ENCODE assay signal across 9 cellular contexts in the genomic region with DNA sequence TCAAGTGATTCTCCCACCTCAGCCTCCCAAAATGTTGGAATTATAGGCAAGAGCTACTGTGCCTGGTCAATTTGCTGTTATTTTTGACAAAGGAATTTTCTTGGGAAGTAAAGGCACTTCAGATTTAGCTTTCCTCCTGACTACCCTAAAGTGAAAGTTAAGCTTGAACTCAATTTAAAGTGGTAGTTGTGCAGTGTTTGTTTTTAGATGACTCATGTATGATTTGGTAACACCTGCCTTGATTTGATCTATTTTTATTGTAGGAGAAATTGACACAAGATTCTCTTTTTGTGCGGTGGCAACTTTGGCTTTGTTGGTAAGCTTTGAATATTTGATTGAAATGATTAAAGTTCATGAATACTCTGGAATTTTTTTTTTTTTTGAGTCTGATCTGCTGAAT. TPM values are rescaled to one million over a fixed set of nuclear protein-coding genes. Genes with fewer than 3 reads are reported as not detected.
DNase-seq lines count a peak whose midpoint lies in the region; ATAC-seq and TF ChIP-seq lines count a peak whose summit lies in the region.
"Had no signal": no experiment of that assay in that cellular context is flagged by ENCODE, and none has a peak within 500 bp of the region (broad histone marks: within the 10 kb centered on the region; RNA-seq: fewer than 3 reads in every experiment).

No MANE protein-coding gene starts in this region.

- POLR2A ChIA-PET in T-cell (lab: Charles Lee): no interaction called here

- H3K27me3 Mint-ChIP-seq in activated T-cell treated with anti-CD3 and anti-CD28 coated beads, Interleukin-2, amount 50 U/mL, for 24 hours: no peaks in the 10 kb centered on the region
- H3K27me3 Mint-ChIP-seq in T-cell: no peaks in the 10 kb centered on the region

- no peaks in the 10 kb centered on the region for H3K9me3 Mint-ChIP-seq in activated T-cell treated with anti-CD3 and anti-CD28 coated beads, Interleukin-2, amount 50 U/mL, for 24 hours
- H3K9me3 Mint-ChIP-seq in T-cell: no peaks in the 10 kb centered on the region

- no peaks in the 10 kb centered on the region for H3K27me3 ChIP-seq in stomach

- H3K4me1 ChIP-seq in stomach: peaks cover 32 to 65% (median 39%) of the 10 kb centered on the region in 4 donors

- intact Hi-C loops in stomach (cut with DNase I; ENCODE audit: low total_unique reads): no loop called here

- H3K4me3 ChIP-seq in fibroblast of pulmonary artery (replicated peaks; ENCODE audit: low read depth, low read length): peak overlapping the region; percentile 19
- peak overlapping the region in 2 of 4 donors; percentile 59 to 69 for H3K4me3 ChIP-seq in stomach

- H3K36me3 Mint-ChIP-seq in activated T-cell treated with anti-CD3 and anti-CD28 coated beads, Interleukin-2, amount 50 U/mL, for 24 hours (ENCODE audit: low read depth): peaks cover 99% of the 10 kb centered on the region
- peaks cover 66% of the 10 kb centered on the region for H3K36me3 Mint-ChIP-seq in T-cell

- no peak for TF ChIP-seq EP300 in stomach (IDR thresholded peaks at IDR 0.05)

- peak overlapping the region in 4 of 5 donors; percentile 9 to 80 (median 52) for H3K27ac ChIP-seq in stomach

- WGBS in stomach, 5 donors: 16 to 48% (median 34%) methylated on average over 1 of the region's 1 CpG

- TF ChIP-seq CTCF in fibroblast of pulmonary artery (IDR thresholded peaks at IDR 0.05; ENCODE audit: low read length, missing control alignments) (no peak), stomach (IDR thresholded peaks at IDR 0.05) (no peak)

- no peak for DNase-seq in activated T-cell treated with anti-CD3 and anti-CD28 coated beads, Interleukin-2, amount 50 U/mL, for 24 hours
- DNase-seq in activated T-cell treated with anti-CD3 and anti-CD28 coated beads for 4 hours (no peak), T-cell (no peak), fibroblast of pulmonary artery (ENCODE audit: low read depth) (peak; percentile 31), stomach (no peak), Ammon's horn (ENCODE audit: low spot score) (no peak), NCI-H226 (no peak)
- DNase-seq in stimulated activated CD4-positive, alpha-beta T cell treated with anti-CD3 and anti-CD28 coated beads, Interleukin-4, amount 100 ng/mL, for 1 hour: no peak
- DNase-seq: DMS 273 treated with DMSO at 0.1 percent for 48 hours had no signal

- H3K27ac Mint-ChIP-seq in activated T-cell treated with anti-CD3 and anti-CD28 coated beads, Interleukin-2, amount 50 U/mL, for 24 hours: peak overlapping the region; percentile 99
- peak overlapping the region; percentile 85 to 89 for H3K27ac Mint-ChIP-seq in T-cell

- no peak for TF ChIP-seq POLR2A in stomach (IDR thresholded peaks at IDR 0.05)

- CTCF ChIA-PET in T-cell (lab: Charles Lee): interaction anchor here (0.6 to 0.7 kb wide), 4 partner anchors 9 to 1010 kb away, joined by 3 to 7 read pairs (median 6); no protein-coding TSS in a partner anchor

- H3K4me3 Mint-ChIP-seq in activated T-cell treated with anti-CD3 and anti-CD28 coated beads, Interleukin-2, amount 50 U/mL, for 24 hours: peak overlapping the region; percentile 97
- H3K4me3 Mint-ChIP-seq in T-cell: peak overlapping the region; percentile 51 to 99 (median 99)

- peaks cover 46% of the 10 kb centered on the region for H3K4me1 Mint-ChIP-seq in activated T-cell treated with anti-CD3 and anti-CD28 coated beads, Interleukin-2, amount 50 U/mL, for 24 hours (ENCODE audit: low read depth)
- H3K4me1 Mint-ChIP-seq in T-cell: peaks cover 63 to 71% (median 64%) of the 10 kb centered on the region in 3 donors

- H3K36me3 ChIP-seq in stomach: peaks cover 27 to 73% (median 67%) of the 10 kb centered on the region in 4 donors

- no peaks in the 10 kb centered on the region for H3K9me3 ChIP-seq in stomach

- no peak for ATAC-seq in T-cell (replicated peaks in 1 of 4)

RNA-seq across cellular contexts. Expression of a gene that starts 5.0 kb away (rescaled TPM):
- total RNA-seq in T-cell (100 to 1,000 TPM in 2 of 5 donors, 10 to 100 TPM in 3; 75.8 to 153 (median 83.6) TPM), stomach (100 to 1,000 TPM in 1 of 5 donors, 10 to 100 TPM in 4; 38.8 to 156 (median 57.2) TPM)
- polyA plus RNA-seq in stomach: 10 to 100 TPM; 37.4 to 70.3 (median 60.4) TPM

RNA-seq across cellular contexts. Expression of a gene that starts 5.7 kb away (rescaled TPM):
- total RNA-seq in T-cell: under 1 TPM in 4 of 5 donors, not detected in 1; 0.41 to 0.54 (median 0.43) TPM
- total RNA-seq in stomach: under 1 TPM in 2 of 5 donors, not detected in 3; 0.14 to 0.18 TPM
- polyA plus RNA-seq in stomach: under 1 TPM in 1 of 3 donors, not detected in 2; 0.30 TPM
